ENCODE assay signal across 1 cellular context in the genomic region with DNA sequence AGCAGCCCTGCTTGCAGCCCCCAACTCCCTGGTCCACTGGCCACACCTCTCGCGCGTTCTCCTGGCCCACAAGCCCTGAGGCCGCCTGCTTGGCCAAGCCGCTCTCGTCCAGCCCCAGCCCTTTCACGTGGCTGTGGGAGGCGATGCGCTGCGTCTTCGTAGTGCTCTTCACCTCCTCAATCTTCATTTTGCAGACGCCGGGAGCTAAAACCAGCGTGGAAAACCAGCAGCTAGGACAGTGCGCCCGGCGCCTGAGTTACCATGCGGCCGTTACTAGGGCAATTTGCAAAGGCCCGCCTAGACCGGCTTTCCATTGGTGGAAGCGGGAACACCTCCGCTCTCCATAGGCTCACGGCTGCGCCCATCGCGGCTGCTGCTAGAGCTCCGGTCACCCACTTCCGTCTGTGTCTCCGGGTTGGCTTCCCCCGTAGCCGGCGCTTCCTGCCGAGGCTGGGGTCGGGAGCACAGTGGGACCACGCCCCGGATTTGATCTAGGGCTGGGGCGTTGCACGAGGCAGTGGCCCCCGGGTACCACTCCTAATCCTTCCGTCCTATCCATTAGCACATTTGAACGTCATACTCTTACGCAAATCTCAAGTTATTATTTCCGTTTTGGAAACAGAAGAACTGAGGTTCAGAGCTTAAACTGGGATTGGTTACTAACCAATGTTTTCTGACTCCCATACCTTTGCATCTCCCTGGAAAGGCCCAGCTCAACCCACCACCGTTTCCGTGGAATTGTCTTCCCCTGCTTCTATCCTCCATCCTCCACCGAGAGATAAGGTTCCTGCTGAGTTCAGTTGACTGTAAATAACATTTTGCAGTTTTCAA.
TF ChIP-seq lines count a peak whose summit lies in the region.

A gene (minus strand): TSS at position 275 of the 831 bp plus-strand sequence. CDS start 88 bp downstream, at position 187.

TF ChIP-seq in HepG2, 621 proteins besides CTCF, POLR2A, EP300 and RAD21 (continued from another document and continues in another):
- TF ChIP-seq, protein P1, sequence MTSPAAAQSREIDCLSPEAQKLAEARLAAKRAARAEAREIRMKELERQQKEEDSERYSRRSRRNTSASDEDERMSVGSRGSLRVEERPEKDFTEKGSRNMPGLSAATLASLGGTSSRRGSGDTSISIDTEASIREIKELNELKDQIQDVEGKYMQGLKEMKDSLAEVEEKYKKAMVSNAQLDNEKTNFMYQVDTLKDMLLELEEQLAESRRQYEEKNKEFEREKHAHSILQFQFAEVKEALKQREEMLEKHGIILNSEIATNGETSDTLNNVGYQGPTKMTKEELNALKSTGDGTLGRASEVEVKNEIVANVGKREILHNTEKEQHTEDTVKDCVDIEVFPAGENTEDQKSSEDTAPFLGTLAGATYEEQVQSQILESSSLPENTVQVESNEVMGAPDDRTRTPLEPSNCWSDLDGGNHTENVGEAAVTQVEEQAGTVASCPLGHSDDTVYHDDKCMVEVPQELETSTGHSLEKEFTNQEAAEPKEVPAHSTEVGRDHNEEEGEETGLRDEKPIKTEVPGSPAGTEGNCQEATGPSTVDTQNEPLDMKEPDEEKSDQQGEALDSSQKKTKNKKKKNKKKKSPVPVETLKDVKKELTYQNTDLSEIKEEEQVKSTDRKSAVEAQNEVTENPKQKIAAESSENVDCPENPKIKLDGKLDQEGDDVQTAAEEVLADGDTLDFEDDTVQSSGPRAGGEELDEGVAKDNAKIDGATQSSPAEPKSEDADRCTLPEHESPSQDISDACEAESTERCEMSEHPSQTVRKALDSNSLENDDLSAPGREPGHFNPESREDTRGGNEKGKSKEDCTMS (CRISPR knock-in tag; conservative IDR thresholded peaks at IDR 0.05) = no peak
- TF ChIP-seq HDAC1 (CRISPR knock-in tag; IDR thresholded peaks at IDR 0.05) (peak; percentile 78), ZNF747 (CRISPR knock-in tag; IDR thresholded peaks at IDR 0.05; ENCODE audit: borderline replicate concordance) (peak; percentile 41; the same call in 1 of the 2 replicates), CAMTA2 (CRISPR knock-in tag; IDR thresholded peaks at IDR 0.05; ENCODE audit: borderline replicate concordance) (0 out of 2 replicates have a peak, but pooled peaks have one; percentile 77), PHB2 (IDR thresholded peaks at IDR 0.05; ENCODE audit: partially characterized antibody) (no peak), SMAD1 (CRISPR knock-in tag; IDR thresholded peaks at IDR 0.05; ENCODE audit: borderline replicate concordance, low read depth) (0 out of 2 replicates have a peak, but pooled peaks have one; percentile 61), TEAD3 (CRISPR knock-in tag; optimal IDR thresholded peaks at IDR 0.05; ENCODE audit: borderline replicate concordance) (peak; percentile 68), ZNF382 (CRISPR knock-in tag; IDR thresholded peaks at IDR 0.05; ENCODE audit: borderline replicate concordance) (no peak), NFIB (CRISPR knock-in tag; IDR thresholded peaks at IDR 0.05; ENCODE audit: borderline replicate concordance) (no peak), U2AF1 (optimal IDR thresholded peaks at IDR 0.05; ENCODE audit: low read depth, low read length) (no peak), ERF (CRISPR knock-in tag; IDR thresholded peaks at IDR 0.05) (peak; percentile 86), GABPA (IDR thresholded peaks at IDR 0.05; ENCODE audit: low read depth, low read length) (peak; percentile 99), GABPA (CRISPR knock-in tag; IDR thresholded peaks at IDR 0.05; ENCODE audit: low read depth) (peak; percentile 99), NFKBIZ (CRISPR knock-in tag; IDR thresholded peaks at IDR 0.05) (no peak), AHR (CRISPR knock-in tag; IDR thresholded peaks at IDR 0.05) (no peak), KLF15 (CRISPR knock-in tag; IDR thresholded peaks at IDR 0.05; ENCODE audit: borderline replicate concordance) (no peak), ZNF782 (CRISPR knock-in tag; IDR thresholded peaks at IDR 0.05; ENCODE audit: borderline replicate concordance) (no peak; the same call in 1 of the 2 replicates), ELF1 (CRISPR knock-in tag; IDR thresholded peaks at IDR 0.05) (peak; percentile 91), CCAR2 (optimal IDR thresholded peaks at IDR 0.05; ENCODE audit: low read depth, low read length) (no peak), GZF1 (CRISPR knock-in tag; IDR thresholded peaks at IDR 0.05) (no peak), CEBPB (IDR thresholded peaks at IDR 0.05; ENCODE audit: borderline replicate concordance, low read depth, low read length) (peak; percentile 48; the same call in 1 of the 2 replicates), ZBTB7A (CRISPR knock-in tag; IDR thresholded peaks at IDR 0.05) (no peak), ZNF337 (CRISPR knock-in tag; IDR thresholded peaks at IDR 0.05; ENCODE audit: borderline replicate concordance, low read depth) (no peak), CREM (IDR thresholded peaks at IDR 0.05) (peak; percentile 86), CREM (CRISPR knock-in tag; IDR thresholded peaks at IDR 0.05) (no peak), MYNN (CRISPR knock-in tag; IDR thresholded peaks at IDR 0.05; ENCODE audit: low read depth) (no peak), CCDC6 (CRISPR knock-in tag; IDR thresholded peaks at IDR 0.05) (peak; percentile 52; the same call in 1 of the 2 replicates), MEIS2 (CRISPR knock-in tag; IDR thresholded peaks at IDR 0.05) (peak; percentile 38; the same call in 1 of the 2 replicates), ZFAT (CRISPR knock-in tag; conservative IDR thresholded peaks at IDR 0.05) (no peak), NCOA5 (CRISPR knock-in tag; IDR thresholded peaks at IDR 0.05) (no peak), ATF1 (CRISPR knock-in tag; IDR thresholded peaks at IDR 0.05) (peak; percentile 82)
- TF ChIP-seq, protein P2, sequence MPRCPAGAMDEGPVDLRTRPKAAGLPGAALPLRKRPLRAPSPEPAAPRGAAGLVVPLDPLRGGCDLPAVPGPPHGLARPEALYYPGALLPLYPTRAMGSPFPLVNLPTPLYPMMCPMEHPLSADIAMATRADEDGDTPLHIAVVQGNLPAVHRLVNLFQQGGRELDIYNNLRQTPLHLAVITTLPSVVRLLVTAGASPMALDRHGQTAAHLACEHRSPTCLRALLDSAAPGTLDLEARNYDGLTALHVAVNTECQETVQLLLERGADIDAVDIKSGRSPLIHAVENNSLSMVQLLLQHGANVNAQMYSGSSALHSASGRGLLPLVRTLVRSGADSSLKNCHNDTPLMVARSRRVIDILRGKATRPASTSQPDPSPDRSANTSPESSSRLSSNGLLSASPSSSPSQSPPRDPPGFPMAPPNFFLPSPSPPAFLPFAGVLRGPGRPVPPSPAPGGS (CRISPR knock-in tag; IDR thresholded peaks at IDR 0.05) = no peak
- TF ChIP-seq, protein P3, sequence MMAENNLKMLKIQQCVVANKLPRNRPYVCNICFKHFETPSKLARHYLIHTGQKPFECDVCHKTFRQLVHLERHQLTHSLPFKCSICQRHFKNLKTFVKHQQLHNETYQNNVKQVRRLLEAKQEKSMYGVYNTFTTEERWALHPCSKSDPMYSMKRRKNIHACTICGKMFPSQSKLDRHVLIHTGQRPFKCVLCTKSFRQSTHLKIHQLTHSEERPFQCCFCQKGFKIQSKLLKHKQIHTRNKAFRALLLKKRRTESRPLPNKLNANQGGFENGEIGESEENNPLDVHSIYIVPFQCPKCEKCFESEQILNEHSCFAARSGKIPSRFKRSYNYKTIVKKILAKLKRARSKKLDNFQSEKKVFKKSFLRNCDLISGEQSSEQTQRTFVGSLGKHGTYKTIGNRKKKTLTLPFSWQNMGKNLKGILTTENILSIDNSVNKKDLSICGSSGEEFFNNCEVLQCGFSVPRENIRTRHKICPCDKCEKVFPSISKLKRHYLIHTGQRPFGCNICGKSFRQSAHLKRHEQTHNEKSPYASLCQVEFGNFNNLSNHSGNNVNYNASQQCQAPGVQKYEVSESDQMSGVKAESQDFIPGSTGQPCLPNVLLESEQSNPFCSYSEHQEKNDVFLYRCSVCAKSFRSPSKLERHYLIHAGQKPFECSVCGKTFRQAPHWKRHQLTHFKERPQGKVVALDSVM (CRISPR knock-in tag; IDR thresholded peaks at IDR 0.05) = no peak
- TF ChIP-seq, protein P4, sequence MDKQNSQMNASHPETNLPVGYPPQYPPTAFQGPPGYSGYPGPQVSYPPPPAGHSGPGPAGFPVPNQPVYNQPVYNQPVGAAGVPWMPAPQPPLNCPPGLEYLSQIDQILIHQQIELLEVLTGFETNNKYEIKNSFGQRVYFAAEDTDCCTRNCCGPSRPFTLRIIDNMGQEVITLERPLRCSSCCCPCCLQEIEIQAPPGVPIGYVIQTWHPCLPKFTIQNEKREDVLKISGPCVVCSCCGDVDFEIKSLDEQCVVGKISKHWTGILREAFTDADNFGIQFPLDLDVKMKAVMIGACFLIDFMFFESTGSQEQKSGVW (CRISPR knock-in tag; IDR thresholded peaks at IDR 0.05; ENCODE audit: borderline replicate concordance) = no peak
- TF ChIP-seq, protein P5, sequence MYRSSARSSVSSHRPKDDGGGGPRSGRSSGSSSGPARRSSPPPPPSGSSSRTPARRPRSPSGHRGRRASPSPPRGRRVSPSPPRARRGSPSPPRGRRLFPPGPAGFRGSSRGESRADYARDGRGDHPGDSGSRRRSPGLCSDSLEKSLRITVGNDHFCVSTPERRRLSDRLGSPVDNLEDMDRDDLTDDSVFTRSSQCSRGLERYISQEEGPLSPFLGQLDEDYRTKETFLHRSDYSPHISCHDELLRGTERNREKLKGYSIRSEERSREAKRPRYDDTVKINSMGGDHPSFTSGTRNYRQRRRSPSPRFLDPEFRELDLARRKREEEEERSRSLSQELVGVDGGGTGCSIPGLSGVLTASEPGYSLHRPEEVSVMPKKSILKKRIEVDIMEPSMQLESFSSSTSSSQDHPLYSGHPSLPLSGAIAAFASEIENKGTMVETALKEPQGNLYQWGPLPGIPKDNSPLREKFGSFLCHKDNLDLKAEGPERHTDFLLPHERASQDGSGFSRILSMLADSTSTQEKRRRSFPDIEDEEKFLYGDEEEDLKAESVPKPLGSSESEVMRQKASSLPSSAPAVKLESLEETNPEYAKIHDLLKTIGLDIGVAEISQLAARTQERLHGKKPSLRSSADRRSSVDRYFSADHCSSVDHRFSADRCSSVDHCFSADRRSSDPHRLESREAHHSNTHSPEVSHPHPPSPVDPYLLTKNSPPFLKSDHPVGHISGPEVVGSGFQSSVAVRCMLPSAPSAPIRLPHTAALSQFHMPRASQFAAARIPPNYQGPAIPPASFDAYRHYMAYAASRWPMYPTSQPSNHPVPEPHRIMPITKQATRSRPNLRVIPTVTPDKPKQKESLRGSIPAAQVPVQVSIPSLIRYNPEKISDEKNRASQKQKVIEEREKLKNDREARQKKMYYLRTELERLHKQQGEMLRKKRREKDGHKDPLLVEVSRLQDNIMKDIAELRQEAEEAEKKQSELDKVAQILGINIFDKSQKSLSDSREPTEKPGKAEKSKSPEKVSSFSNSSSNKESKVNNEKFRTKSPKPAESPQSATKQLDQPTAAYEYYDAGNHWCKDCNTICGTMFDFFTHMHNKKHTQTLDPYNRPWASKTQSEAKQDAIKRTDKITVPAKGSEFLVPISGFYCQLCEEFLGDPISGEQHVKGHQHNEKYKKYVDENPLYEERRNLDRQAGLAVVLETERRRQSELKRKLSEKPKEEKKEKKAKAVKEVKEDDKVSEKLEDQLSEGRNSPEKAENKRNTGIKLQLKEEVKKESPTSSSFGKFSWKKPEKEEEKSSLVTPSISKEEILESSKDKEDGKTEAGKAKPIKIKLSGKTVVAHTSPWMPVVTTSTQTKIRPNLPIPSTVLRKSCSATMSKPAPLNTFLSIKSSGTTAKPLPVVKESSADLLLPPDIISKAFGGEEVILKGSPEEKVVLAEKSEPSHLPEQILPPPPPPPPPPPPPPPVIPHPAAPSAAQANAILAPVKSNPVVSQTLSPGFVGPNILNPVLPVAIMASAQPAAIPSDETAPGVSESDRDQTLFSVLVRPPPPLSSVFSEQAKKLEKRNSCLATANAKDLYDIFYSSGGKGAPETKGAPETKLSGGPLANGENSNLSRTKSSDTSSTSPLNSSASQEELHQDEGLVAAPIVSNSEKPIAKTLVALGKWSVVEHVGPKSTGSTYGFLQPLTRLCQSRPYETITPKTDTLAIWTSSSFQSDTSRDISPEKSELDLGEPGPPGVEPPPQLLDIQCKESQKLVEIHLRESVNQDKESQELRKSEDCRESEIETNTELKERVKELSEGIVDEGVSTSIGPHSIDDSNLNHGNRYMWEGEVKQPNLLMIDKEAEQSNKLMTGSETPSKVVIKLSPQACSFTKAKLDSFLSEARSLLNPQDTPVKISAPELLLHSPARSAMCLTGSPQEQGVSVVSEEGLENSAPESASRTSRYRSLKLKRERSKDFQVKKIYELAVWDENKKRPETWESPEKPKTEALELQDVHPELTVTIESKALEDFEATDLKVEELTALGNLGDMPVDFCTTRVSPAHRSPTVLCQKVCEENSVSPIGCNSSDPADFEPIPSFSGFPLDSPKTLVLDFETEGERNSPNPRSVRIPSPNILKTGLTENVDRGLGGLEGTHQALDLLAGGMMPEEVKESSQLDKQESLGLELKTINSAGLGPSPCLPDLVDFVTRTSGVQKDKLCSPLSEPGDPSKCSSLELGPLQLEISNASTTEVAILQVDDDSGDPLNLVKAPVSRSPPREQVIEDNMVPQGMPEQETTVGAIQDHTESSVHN (CRISPR knock-in tag; IDR thresholded peaks at IDR 0.05) = no peak
- TF ChIP-seq, protein P6, sequence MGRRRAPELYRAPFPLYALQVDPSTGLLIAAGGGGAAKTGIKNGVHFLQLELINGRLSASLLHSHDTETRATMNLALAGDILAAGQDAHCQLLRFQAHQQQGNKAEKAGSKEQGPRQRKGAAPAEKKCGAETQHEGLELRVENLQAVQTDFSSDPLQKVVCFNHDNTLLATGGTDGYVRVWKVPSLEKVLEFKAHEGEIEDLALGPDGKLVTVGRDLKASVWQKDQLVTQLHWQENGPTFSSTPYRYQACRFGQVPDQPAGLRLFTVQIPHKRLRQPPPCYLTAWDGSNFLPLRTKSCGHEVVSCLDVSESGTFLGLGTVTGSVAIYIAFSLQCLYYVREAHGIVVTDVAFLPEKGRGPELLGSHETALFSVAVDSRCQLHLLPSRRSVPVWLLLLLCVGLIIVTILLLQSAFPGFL (CRISPR knock-in tag; IDR thresholded peaks at IDR 0.05) = no peak
- TF ChIP-seq, protein P7, sequence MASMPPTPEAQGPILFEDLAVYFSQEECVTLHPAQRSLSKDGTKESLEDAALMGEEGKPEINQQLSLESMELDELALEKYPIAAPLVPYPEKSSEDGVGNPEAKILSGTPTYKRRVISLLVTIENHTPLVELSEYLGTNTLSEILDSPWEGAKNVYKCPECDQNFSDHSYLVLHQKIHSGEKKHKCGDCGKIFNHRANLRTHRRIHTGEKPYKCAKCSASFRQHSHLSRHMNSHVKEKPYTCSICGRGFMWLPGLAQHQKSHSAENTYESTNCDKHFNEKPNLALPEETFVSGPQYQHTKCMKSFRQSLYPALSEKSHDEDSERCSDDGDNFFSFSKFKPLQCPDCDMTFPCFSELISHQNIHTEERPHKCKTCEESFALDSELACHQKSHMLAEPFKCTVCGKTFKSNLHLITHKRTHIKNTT (CRISPR knock-in tag; IDR thresholded peaks at IDR 0.05) = no peak
- TF ChIP-seq, protein P8, sequence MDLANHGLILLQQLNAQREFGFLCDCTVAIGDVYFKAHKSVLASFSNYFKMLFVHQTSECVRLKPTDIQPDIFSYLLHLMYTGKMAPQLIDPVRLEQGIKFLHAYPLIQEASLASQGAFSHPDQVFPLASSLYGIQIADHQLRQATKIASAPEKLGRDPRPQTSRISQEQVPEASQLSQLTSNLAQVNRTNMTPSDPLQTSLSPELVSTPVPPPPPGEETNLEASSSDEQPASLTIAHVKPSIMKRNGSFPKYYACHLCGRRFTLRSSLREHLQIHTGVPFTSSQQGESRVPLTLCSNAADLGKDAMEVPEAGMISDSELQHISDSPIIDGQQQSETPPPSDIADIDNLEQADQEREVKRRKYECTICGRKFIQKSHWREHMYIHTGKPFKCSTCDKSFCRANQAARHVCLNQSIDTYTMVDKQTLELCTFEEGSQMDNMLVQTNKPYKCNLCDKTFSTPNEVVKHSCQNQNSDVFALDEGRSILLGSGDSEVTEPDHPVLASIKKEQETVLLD (CRISPR knock-in tag; IDR thresholded peaks at IDR 0.05; ENCODE audit: low read depth) = no peak
